ENCODE assay signal across 1 cellular context in the genomic region with DNA sequence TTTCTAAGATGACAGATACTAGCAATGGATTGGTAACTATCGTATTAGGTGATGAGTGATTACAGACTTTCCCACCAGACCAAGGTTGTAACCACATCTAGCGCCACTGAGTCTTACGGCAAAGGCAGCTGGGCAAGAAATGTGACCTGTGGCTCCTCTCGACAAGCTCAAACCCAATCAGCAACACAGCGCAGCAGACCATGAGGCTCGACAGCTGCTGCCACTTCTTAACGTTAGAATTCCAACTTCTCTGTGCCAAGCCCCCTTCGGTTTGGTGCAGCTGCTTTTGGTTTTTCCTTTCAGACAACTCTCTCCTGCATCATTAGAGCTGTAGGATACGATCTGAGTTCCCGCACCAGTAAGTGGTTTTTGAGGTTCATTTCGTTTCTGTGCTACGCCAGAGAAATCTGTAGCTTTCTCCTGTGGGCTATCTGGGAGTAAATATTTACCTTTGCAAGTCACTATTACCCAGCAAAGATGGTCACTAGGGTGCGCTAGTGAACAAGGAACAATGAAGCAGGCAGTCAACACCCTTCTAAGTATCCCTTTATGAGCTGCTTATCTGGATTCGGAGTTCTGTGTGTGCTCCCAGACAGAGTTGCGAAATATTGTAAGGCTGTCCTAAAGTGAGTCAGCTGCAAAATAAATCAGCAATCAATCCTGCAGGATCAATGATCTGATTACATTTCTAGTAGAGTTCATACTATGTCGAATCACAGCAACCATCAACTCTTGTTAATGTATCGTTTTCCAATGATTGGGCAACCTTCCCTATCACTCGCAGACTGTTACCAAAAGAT.
A peak's percentile ranks its signal among the peaks of the same experiment; 100 is the strongest.
TF ChIP-seq lines count a peak whose summit lies in the region.

No MANE protein-coding gene starts in this region.

TF ChIP-seq in K562, 482 proteins besides CTCF, POLR2A, EP300 and RAD21 (continued from another document):
- TF ChIP-seq ZBTB11 (CRISPR knock-in tag; IDR thresholded peaks at IDR 0.05) (no peak), ARID1B (IDR thresholded peaks at IDR 0.05) (peak; percentile 13; the same call in 1 of the 2 replicates), NFE2 (IDR thresholded peaks at IDR 0.05; ENCODE audit: low read depth) (peak; percentile 60), FOXK2 (conservative IDR thresholded peaks at IDR 0.05 in 1 of 2, IDR thresholded peaks at IDR 0.05 in 1 of 2; ENCODE audit: low read depth in 2 of 2) (0 out of 4 replicates have a peak, but pooled peaks of 1 of the 2 experiments have one; percentile 13)
